Comparison of ENCODE assay signal across 8 cellular contexts in the genomic region with DNA sequence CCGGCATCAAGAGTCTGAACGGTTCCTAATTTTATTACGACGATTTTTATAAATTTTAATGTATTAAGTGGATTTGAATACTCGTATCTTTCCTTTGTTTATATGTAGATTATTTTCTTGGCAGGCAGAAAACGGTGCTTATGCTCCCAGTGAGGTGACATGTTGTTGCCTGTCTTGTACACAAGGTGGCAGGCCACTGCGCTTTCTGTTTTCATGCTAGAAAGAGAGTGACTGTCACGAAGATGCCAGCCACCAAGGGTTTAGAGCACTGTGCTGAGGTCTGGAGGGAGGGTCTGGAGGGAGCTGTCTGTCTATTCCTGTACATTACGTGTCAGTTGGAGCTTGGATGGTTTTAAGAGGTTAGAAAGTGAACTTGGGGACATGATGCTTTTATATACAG.
A peak's percentile ranks its signal among the peaks of the same experiment; 100 is the strongest.
DNase-seq lines count a peak whose midpoint lies in the region; ATAC-seq and TF ChIP-seq lines count a peak whose summit lies in the region.

No MANE protein-coding gene starts in this region.

- peaks cover 35% of the 10 kb centered on the region for H3K36me3 Mint-ChIP-seq in nephron (ENCODE audit: low read depth)

- H3K9me3 Mint-ChIP-seq in nephron, result peaks cover 6% of the 10 kb centered on the region

- no peaks in the 10 kb centered on the region for H3K36me3 ChIP-seq in WERI-Rb-1

- H3K4me3 ChIP-seq in WERI-Rb-1 (ENCODE audit: low read depth, low read length) (no peak overlapping the region), dorsolateral prefrontal cortex (no peak overlapping the region)

- H3K27ac ChIP-seq in WERI-Rb-1 (no peak overlapping the region), dorsolateral prefrontal cortex (no peak overlapping the region)

- peak; percentile 86 for ATAC-seq in GM21381 (IDR thresholded peaks at IDR 0.05; ENCODE audit: unreplicated experiment)

- TF ChIP-seq CTCF in WERI-Rb-1 (IDR thresholded peaks at IDR 0.05; ENCODE audit: low read depth, low read length) (peak; percentile 71), dorsolateral prefrontal cortex (IDR thresholded peaks at IDR 0.05 in 54 of 56, conservative IDR thresholded peaks at IDR 0.05 in 2 of 56; ENCODE audit: low read depth in 1 of 56, partially characterized antibody in 56 of 56) (peak; percentile 30 to 74 (median 64)), nephron (IDR thresholded peaks at IDR 0.05; ENCODE audit: unreplicated experiment in 3 of 3) (peak in 2 of 3 experiments; percentile 44 to 48)

- intact Hi-C loops in dorsolateral prefrontal cortex (cut with DNase I), result no loop called here

- no peak overlapping the region for H3K4me3 Mint-ChIP-seq in nephron

- H3K27me3 ChIP-seq in WERI-Rb-1 (ENCODE audit: insufficient read depth, low read depth, severe bottlenecking) (peaks cover 3% of the 10 kb centered on the region), dorsolateral prefrontal cortex (peaks cover 0 to 63% (median 4%) of the 10 kb centered on the region in 45 donors)

- H3K9me3 ChIP-seq in WERI-Rb-1 (ENCODE audit: severe bottlenecking), result no peaks in the 10 kb centered on the region

- H3K27me3 Mint-ChIP-seq in nephron (ENCODE audit: low read depth), result no peaks in the 10 kb centered on the region

- peak; percentile 73 for DNase-seq in ELF-1 (ENCODE audit: low read depth, low spot score)
- DNase-seq in LoVo (ENCODE audit: low spot score), result peak; percentile 1
- DNase-seq in WERI-Rb-1, result peak; percentile 69
- peak in 7 of 10 donors; percentile 20 to 69 (median 55) for DNase-seq in dorsolateral prefrontal cortex
- DNase-seq in NCI-H2029 (lab: John Stamatoyannopoulos, UW), result no peak
- DNase-seq in NK-92 treated with Interleukin-12 subunit alpha and Interleukin-12 subunit beta, amount 100 ng/mL, for 24 hours (lab: John Stamatoyannopoulos, UW), result no peak

- peaks cover 19% of the 10 kb centered on the region for H3K4me1 Mint-ChIP-seq in nephron

- H3K27ac Mint-ChIP-seq in nephron, result peak overlapping the region in 2 of 3 experiments; percentile 5 to 65

Comparison
In these comparisons a context has a peak if more than half of its experiments do, and no peak if none do; other contexts are left out.
1. DNase-seq: peak in ELF-1 (single experiment), LoVo (single experiment), WERI-Rb-1 (single experiment) and dorsolateral prefrontal cortex (7 of 10); none in NCI-H2029 (single experiment) and NK-92 treated with Interleukin-12 subunit alpha and Interleukin-12 subunit beta, amount 100 ng/mL, for 24 hours (single experiment).
2. Peak in every context shown above with its lines, with median percentiles within 50 percentile points of each other: CTCF ChIP-seq.